ENCODE assay signal across 8 cellular contexts in the genomic region with DNA sequence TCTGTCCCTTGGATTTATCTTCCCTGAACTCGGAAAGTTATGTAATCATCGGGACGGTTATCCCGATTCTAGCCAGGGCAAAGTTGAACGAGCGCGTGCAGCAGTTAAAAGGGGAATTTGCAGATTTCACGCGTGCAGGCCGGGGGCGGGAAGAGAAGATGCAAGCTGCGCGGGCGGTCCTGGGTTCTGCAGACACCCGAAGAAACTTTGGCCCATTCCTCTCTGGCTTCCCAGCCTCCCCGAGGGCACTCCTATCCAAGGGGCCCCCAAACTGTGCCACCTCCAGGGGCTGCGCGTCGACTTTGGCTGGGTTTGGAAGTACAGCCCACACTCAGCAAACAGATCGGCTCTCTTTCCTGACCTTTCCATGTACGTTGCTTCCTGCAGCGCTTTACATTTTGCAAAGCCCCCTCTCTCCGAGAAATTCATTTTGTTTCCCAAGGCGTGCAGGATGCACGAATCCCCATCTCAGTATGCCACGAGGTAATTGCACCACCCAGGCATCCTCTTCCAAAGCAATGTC. TPM values are rescaled to one million over a fixed set of nuclear protein-coding genes. Genes with fewer than 3 reads are reported as not detected.
DNase-seq lines count a peak whose midpoint lies in the region; ATAC-seq and TF ChIP-seq lines count a peak whose summit lies in the region.

No MANE protein-coding gene starts in this region.

- H3K4me3 ChIP-seq in CD8-positive, alpha-beta T cell (ENCODE audit: low read depth, low read length): no peak overlapping the region

- CTCF ChIA-PET in CD8-positive, alpha-beta T cell (lab: Charles Lee): no interaction called here

- intact Hi-C loops in CD8-positive, alpha-beta T cell (cut with DNase I, micrococcal nuclease): loop anchor here (2.0 to 10.0 kb wide), 15 partner anchors 81 to 1661 kb away; partner anchors contain the start of genes ATP2A2 (in 2 of the 2), IFT81 (in 2 of the 2), TCTN1 (in 2 of the 2) and ATXN2 (in 1 of the 2)

- H3K27me3 ChIP-seq in CD8-positive, alpha-beta T cell (ENCODE audit: insufficient read depth, low read length): no peaks in the 10 kb centered on the region
- no peaks in the 10 kb centered on the region for H3K27me3 ChIP-seq in layer of hippocampus (ENCODE audit: control insufficient read depth, insufficient read depth, low read length)

- H3K27ac ChIP-seq in CD8-positive, alpha-beta T cell (ENCODE audit: low read depth, low read length): no peak overlapping the region
- peak overlapping the region; percentile 78 for H3K27ac ChIP-seq in layer of hippocampus (ENCODE audit: low read depth, low read length)

- H3K27ac Mint-ChIP-seq in CD8-positive, alpha-beta T cell: peak overlapping the region; percentile 9
- H3K27ac Mint-ChIP-seq in brain: peak overlapping the region; percentile 91 to 99 (median 94)

- DNase-seq in CD8-positive, alpha-beta T cell: peak in 1 of 7 experiments; percentile 49
- DNase-seq in LoVo (ENCODE audit: low spot score) (peak; percentile 39), glomerular visceral epithelial cell (ENCODE audit: extremely low spot score) (no peak)
- DNase-seq in stimulated activated CD8-positive, alpha-beta memory T cell treated with anti-CD3 and anti-CD28 coated beads, Interleukin-4, amount 100 ng/mL, for 48 hours: peak; percentile 19

- no peaks in the 10 kb centered on the region for H3K9me3 Mint-ChIP-seq in CD8-positive, alpha-beta T cell
- peaks cover 0 to 4% (median 0%) of the 10 kb centered on the region in 5 experiments for H3K9me3 Mint-ChIP-seq in brain

- peaks cover 34% of the 10 kb centered on the region for H3K4me1 Mint-ChIP-seq in CD8-positive, alpha-beta T cell (ENCODE audit: low read depth)
- peaks cover 58% of the 10 kb centered on the region for H3K4me1 Mint-ChIP-seq in brain

- peaks cover 11% of the 10 kb centered on the region for H3K36me3 Mint-ChIP-seq in CD8-positive, alpha-beta T cell
- no peaks in the 10 kb centered on the region for H3K36me3 Mint-ChIP-seq in brain

- no peaks in the 10 kb centered on the region for H3K27me3 Mint-ChIP-seq in CD8-positive, alpha-beta T cell (ENCODE audit: low read depth)
- peaks cover 15% of the 10 kb centered on the region for H3K27me3 Mint-ChIP-seq in brain

- no peaks in the 10 kb centered on the region for H3K36me3 ChIP-seq in CD8-positive, alpha-beta T cell (ENCODE audit: insufficient read depth, low read length)

- no peak for ATAC-seq in CD8-positive, alpha-beta T cell
- ATAC-seq in GM19351 (IDR thresholded peaks at IDR 0.05; ENCODE audit: unreplicated experiment) (no peak), HG03025 (IDR thresholded peaks at IDR 0.05; ENCODE audit: low FRiP score, unreplicated experiment) (no peak)

- POLR2A ChIA-PET in CD8-positive, alpha-beta T cell (lab: Charles Lee): interaction anchor here (0.7 to 1.3 kb wide), 2 partner anchors 66 to 294 kb away, joined by 3 to 4 read pairs; partner anchors contain the start of gene ARPC3

- peak overlapping the region; percentile 30 for H3K4me3 Mint-ChIP-seq in CD8-positive, alpha-beta T cell
- peak overlapping the region; percentile 99 to 100 (median 100) for H3K4me3 Mint-ChIP-seq in brain

- H3K9me3 ChIP-seq in CD8-positive, alpha-beta T cell (ENCODE audit: low read length): no peaks in the 10 kb centered on the region

- peaks cover 30% of the 10 kb centered on the region for H3K4me1 ChIP-seq in CD8-positive, alpha-beta T cell (ENCODE audit: insufficient read depth, low read length)

- TF ChIP-seq CTCF in CD8-positive, alpha-beta T cell (IDR thresholded peaks at IDR 0.05): no peak
- no peak for TF ChIP-seq CTCF in brain (conservative IDR thresholded peaks at IDR 0.05)

RNA-seq across cellular contexts. Expression of gene PPP1CC, which starts 0.9 kb away (rescaled TPM):
- 100 to 1,000 TPM; 147 to 158 TPM for total RNA-seq in CD8-positive, alpha-beta T cell
- polyA plus RNA-seq in brain (ENCODE audit: insufficient read depth, low read depth, low replicate concordance): 65.4 TPM

RNA-seq across cellular contexts. Expression of gene HVCN1, which starts 54.7 kb away (rescaled TPM):
- 1 to 10 TPM; 3.0 to 3.8 TPM for total RNA-seq in CD8-positive, alpha-beta T cell
- polyA plus RNA-seq in brain (ENCODE audit: insufficient read depth, low read depth, low replicate concordance): 7.7 TPM
